Comparison of ENCODE assay signal across 8 cellular contexts in the genomic region with DNA sequence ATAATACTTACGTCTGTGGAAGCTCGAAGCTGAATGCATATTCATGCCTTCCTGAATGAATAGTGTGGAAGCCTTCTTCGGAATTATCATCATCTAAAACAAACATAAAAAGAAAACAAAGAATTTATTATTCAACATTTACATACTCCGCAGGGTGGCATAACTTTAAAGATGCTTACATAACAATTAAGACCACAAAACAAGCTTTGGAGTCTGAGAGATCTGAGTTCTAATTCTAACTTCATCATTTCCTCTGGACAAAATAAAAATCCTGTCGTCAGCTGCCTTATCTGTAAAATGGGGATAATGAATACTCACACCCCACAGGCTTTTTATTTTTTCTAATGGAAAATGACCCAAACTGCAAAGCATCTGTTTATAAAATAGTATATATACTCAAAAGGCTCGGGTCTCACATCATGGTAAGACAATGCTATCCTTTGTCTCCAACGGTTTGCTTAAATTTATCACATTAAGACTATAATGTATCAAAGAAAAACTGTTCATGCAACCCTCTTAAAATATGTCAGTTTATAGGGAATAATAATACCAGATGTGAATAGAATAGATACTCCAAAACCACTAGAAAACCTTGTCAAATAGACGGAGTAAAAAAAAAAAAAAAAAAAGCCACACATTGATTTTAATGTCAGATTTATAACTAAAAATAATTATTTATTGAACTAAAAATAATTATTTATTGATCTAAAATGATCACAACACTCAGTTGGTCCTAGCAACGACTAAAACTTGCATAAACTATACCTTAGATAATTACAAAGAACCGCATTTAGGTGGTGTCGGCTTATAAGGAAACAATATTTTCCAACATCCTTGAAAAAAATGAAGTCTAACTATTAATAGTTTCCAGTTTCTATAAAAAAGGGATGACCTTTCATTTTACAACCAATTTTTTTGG. TPM values are rescaled to one million over a fixed set of nuclear protein-coding genes. Genes with fewer than 3 reads are reported as not detected.
DNase-seq lines count a peak whose midpoint lies in the region; ATAC-seq and TF ChIP-seq lines count a peak whose summit lies in the region.

No MANE protein-coding gene starts in this region.

- ATAC-seq in CD8-positive, alpha-beta T cell = no peak
- no peak for ATAC-seq in naive thymus-derived CD4-positive, alpha-beta T cell
- ATAC-seq in left lobe of liver (no peak), left colon (no peak), HG03354 (IDR thresholded peaks at IDR 0.05; ENCODE audit: poor library complexity, severe bottlenecking, unreplicated experiment) (no peak)

- in situ Hi-C loops in GM13977 (cut with MboI; ENCODE audit: low pct_unique_long_range_greater_than_20kb, low sequenced_read_pairs, unreplicated experiment) = no loop called here

- H3K27me3 ChIP-seq in CD8-positive, alpha-beta T cell (ENCODE audit: insufficient read depth, low read length) = no peaks in the 10 kb centered on the region
- H3K27me3 ChIP-seq in Loucy (ENCODE audit: insufficient read depth, low read length, poor library complexity, severe bottlenecking) = no peaks in the 10 kb centered on the region
- H3K27me3 ChIP-seq in naive thymus-derived CD4-positive, alpha-beta T cell (ENCODE audit: control insufficient read depth in 2 of 2, insufficient read depth in 2 of 2, low read length in 2 of 2) = no peaks in the 10 kb centered on the region

- peak overlapping the region; percentile 98 for H3K4me3 Mint-ChIP-seq in CD8-positive, alpha-beta T cell
- H3K4me3 Mint-ChIP-seq in chondrocyte (ENCODE audit: unreplicated experiment) = peak overlapping the region; percentile 99
- H3K4me3 Mint-ChIP-seq in naive thymus-derived CD4-positive, alpha-beta T cell = peak overlapping the region; percentile 93 to 100 (median 98)

- H3K36me3 ChIP-seq in CD8-positive, alpha-beta T cell (ENCODE audit: insufficient read depth, low read length) = peaks cover 33% of the 10 kb centered on the region
- peaks cover 20% of the 10 kb centered on the region for H3K36me3 ChIP-seq in Loucy (ENCODE audit: insufficient read depth, low read length)
- H3K36me3 ChIP-seq in naive thymus-derived CD4-positive, alpha-beta T cell (ENCODE audit: control insufficient read depth in 2 of 3, insufficient read depth in 3 of 3, low read length in 3 of 3) = peaks cover 6 to 19% (median 16%) of the 10 kb centered on the region in 3 experiments

- H3K9me3 ChIP-seq in CD8-positive, alpha-beta T cell (ENCODE audit: low read length) = no peaks in the 10 kb centered on the region
- no peaks in the 10 kb centered on the region for H3K9me3 ChIP-seq in Loucy (ENCODE audit: insufficient read depth, low read depth, low read length)
- no peaks in the 10 kb centered on the region for H3K9me3 ChIP-seq in naive thymus-derived CD4-positive, alpha-beta T cell (ENCODE audit: control insufficient read depth in 2 of 3, low read length in 3 of 3)

- peak overlapping the region; percentile 92 for H3K4me3 ChIP-seq in CD8-positive, alpha-beta T cell (ENCODE audit: low read depth, low read length)
- H3K4me3 ChIP-seq in Loucy (ENCODE audit: low read length, poor library complexity, severe bottlenecking) = peak overlapping the region; percentile 96
- peak overlapping the region; percentile 91 for H3K4me3 ChIP-seq in naive thymus-derived CD4-positive, alpha-beta T cell (ENCODE audit: low read length)

- peaks cover 62% of the 10 kb centered on the region for H3K36me3 Mint-ChIP-seq in CD8-positive, alpha-beta T cell
- peaks cover 14% of the 10 kb centered on the region for H3K36me3 Mint-ChIP-seq in chondrocyte (ENCODE audit: low read depth)
- peaks cover 3 to 42% (median 20%) of the 10 kb centered on the region in 5 donors for H3K36me3 Mint-ChIP-seq in naive thymus-derived CD4-positive, alpha-beta T cell

- intact Hi-C loops in CD8-positive, alpha-beta T cell (cut with DNase I, micrococcal nuclease) = loop anchor here in 1 of 2 experiments (10.0 kb wide), 1 partner anchor 904 kb away; the partner anchor contains the start of genes MBLAC2 and POLR3G
- intact Hi-C loops in naive thymus-derived CD4-positive, alpha-beta T cell (cut with micrococcal nuclease) = loop anchor here in 1 of 2 donors (1.0 kb wide), 1 partner anchor 8 kb away; no protein-coding TSS in a partner anchor
- intact Hi-C loops in left colon (cut with DNase I, micrococcal nuclease) = no loop called here

- DNase-seq in CD8-positive, alpha-beta T cell = no peak
- DNase-seq in chondrocyte (ENCODE audit: low spot score) = no peak
- no peak for DNase-seq in naive thymus-derived CD4-positive, alpha-beta T cell
- DNase-seq in GM13977 (ENCODE audit: low spot score) = no peak
- DNase-seq in left lobe of liver (ENCODE audit: low spot score) = no peak
- no peak for DNase-seq in left colon

- H3K27ac Mint-ChIP-seq in CD8-positive, alpha-beta T cell = peak overlapping the region; percentile 100
- peak overlapping the region; percentile 100 for H3K27ac Mint-ChIP-seq in chondrocyte (ENCODE audit: unreplicated experiment)
- peak overlapping the region; percentile 98 to 100 (median 100) for H3K27ac Mint-ChIP-seq in naive thymus-derived CD4-positive, alpha-beta T cell

- POLR2A ChIA-PET in CD8-positive, alpha-beta T cell (lab: Charles Lee) = interaction anchor here (0.7 to 7.4 kb wide), 15 partner anchors 10 to 507 kb away, joined by 3 to 158 read pairs (median 5); no protein-coding TSS in a partner anchor
- POLR2A ChIA-PET in naive thymus-derived CD4-positive, alpha-beta T cell (lab: Charles Lee) = interaction anchor here (0.7 to 2.2 kb wide), 22 partner anchors 8 to 969 kb away, joined by 3 to 122 read pairs (median 8); partner anchors contain the start of gene CETN3

- peaks cover 29% of the 10 kb centered on the region for H3K4me1 ChIP-seq in CD8-positive, alpha-beta T cell (ENCODE audit: insufficient read depth, low read length)
- peaks cover 10% of the 10 kb centered on the region for H3K4me1 ChIP-seq in Loucy (ENCODE audit: insufficient read depth, low read length, poor library complexity, severe bottlenecking)
- peaks cover 20 to 32% of the 10 kb centered on the region in 2 donors for H3K4me1 ChIP-seq in naive thymus-derived CD4-positive, alpha-beta T cell (ENCODE audit: control insufficient read depth in 2 of 2, insufficient read depth in 2 of 2, low read length in 2 of 2)

- peak overlapping the region; percentile 100 for H3K27ac ChIP-seq in CD8-positive, alpha-beta T cell (ENCODE audit: low read depth, low read length)
- H3K27ac ChIP-seq in naive thymus-derived CD4-positive, alpha-beta T cell (ENCODE audit: low read depth, low read length) = peak overlapping the region; percentile 97

- H3K4me1 Mint-ChIP-seq in CD8-positive, alpha-beta T cell (ENCODE audit: low read depth) = peaks cover 39% of the 10 kb centered on the region
- peaks cover 20% of the 10 kb centered on the region for H3K4me1 Mint-ChIP-seq in chondrocyte (ENCODE audit: low read depth)
- peaks cover 10 to 57% (median 41%) of the 10 kb centered on the region in 7 donors for H3K4me1 Mint-ChIP-seq in naive thymus-derived CD4-positive, alpha-beta T cell

- H4K20me1 ChIP-seq in Loucy (ENCODE audit: insufficient read depth, low read length, poor library complexity, severe bottlenecking) = peaks cover 3% of the 10 kb centered on the region

- peak overlapping the region; percentile 78 for H3K4me2 ChIP-seq in Loucy (ENCODE audit: low read depth, low read length, poor library complexity, severe bottlenecking)

- H3K9me3 Mint-ChIP-seq in CD8-positive, alpha-beta T cell = no peaks in the 10 kb centered on the region
- H3K9me3 Mint-ChIP-seq in chondrocyte (ENCODE audit: low read depth) = no peaks in the 10 kb centered on the region
- peaks cover 0 to 1% (median 0%) of the 10 kb centered on the region in 11 donors for H3K9me3 Mint-ChIP-seq in naive thymus-derived CD4-positive, alpha-beta T cell

- 0 out of 2 replicates have a peak overlapping the region, but pooled peaks have one; percentile 43 for H2AFZ ChIP-seq in Loucy (ENCODE audit: low read length)

- peak overlapping the region; percentile 99 for H3K9ac ChIP-seq in Loucy (ENCODE audit: low read depth, low read length, poor library complexity, severe bottlenecking)

- no peak for TF ChIP-seq CTCF in CD8-positive, alpha-beta T cell (IDR thresholded peaks at IDR 0.05)
- TF ChIP-seq CTCF in Loucy (conservative IDR thresholded peaks at IDR 0.05; ENCODE audit: low read length) (no peak), chondrocyte (IDR thresholded peaks at IDR 0.05) (no peak), GM13977 (IDR thresholded peaks at IDR 0.05; ENCODE audit: extremely low read depth, insufficient read depth, missing control alignments) (no peak)

- CTCF ChIA-PET in CD8-positive, alpha-beta T cell (lab: Charles Lee) = interaction anchor here (1.0 to 1.6 kb wide), 3 partner anchors 8 to 152 kb away, joined by 3 to 12 read pairs (median 5); no protein-coding TSS in a partner anchor
- CTCF ChIA-PET in naive thymus-derived CD4-positive, alpha-beta T cell (lab: Charles Lee) = interaction anchor here (0.8 to 2.1 kb wide), 7 partner anchors 41 to 512 kb away, joined by 3 to 17 read pairs (median 3); no protein-coding TSS in a partner anchor

- H3K27me3 Mint-ChIP-seq in CD8-positive, alpha-beta T cell (ENCODE audit: low read depth) = no peaks in the 10 kb centered on the region
- H3K27me3 Mint-ChIP-seq in chondrocyte (ENCODE audit: low read depth) = no peaks in the 10 kb centered on the region
- no peaks in the 10 kb centered on the region for H3K27me3 Mint-ChIP-seq in naive thymus-derived CD4-positive, alpha-beta T cell

- H3K79me2 ChIP-seq in Loucy (ENCODE audit: insufficient read depth, low read length) = peaks cover 59% of the 10 kb centered on the region

- H3F3A ChIP-seq in Loucy (ENCODE audit: low read depth) = no peaks in the 10 kb centered on the region

- H3K9me2 ChIP-seq in Loucy (replicated peaks; ENCODE audit: low read depth, low read length) = no peaks in the 10 kb centered on the region

RNA-seq across cellular contexts. Expression of gene ARRDC3, which starts 4.2 kb away (rescaled TPM):
- total RNA-seq in CD8-positive, alpha-beta T cell = 100 to 1,000 TPM; 131 to 132 TPM
- total RNA-seq in chondrocyte (23.4 to 29.1 TPM (median 27.6 TPM) in 3 replicates), left lobe of liver (30.0 TPM), left colon (10 to 100 TPM; 14.5 to 33.0 TPM)
- 100 to 1,000 TPM in 4 of 5 experiments, 10 to 100 TPM in 1; 29.8 to 256 (median 172) TPM for total RNA-seq in naive thymus-derived CD4-positive, alpha-beta T cell
- polyA plus RNA-seq in naive thymus-derived CD4-positive, alpha-beta T cell = 100 to 1,000 TPM in 1 of 2 donors, 10 to 100 TPM in 1; 60.5 to 130 TPM
